In genomic region chr12:2624543-2625266, GRCh38 we compare ENCODE assay signal across 10 cellular contexts.
DNase-seq lines count a peak whose midpoint lies in the region; ATAC-seq and TF ChIP-seq lines count a peak whose summit lies in the region.
"Had no signal": no experiment of that assay in that cellular context is flagged by ENCODE, and none has a peak within 500 bp of the region (broad histone marks: within the 10 kb centered on the region; RNA-seq: fewer than 3 reads in every experiment).

No MANE protein-coding gene starts in this region.

- no peaks in the 10 kb centered on the region for H3K9me3 Mint-ChIP-seq in neural crest cell

- no peak overlapping the region for H3K27ac Mint-ChIP-seq in neural crest cell (ENCODE audit: unreplicated experiment)

- TF ChIP-seq CTCF in LNCAP (IDR thresholded peaks at IDR 0.05): peak; percentile 31; the same call in 1 of the 2 replicates
- peak; percentile 64 for TF ChIP-seq CTCF in brain microvascular endothelial cell (IDR thresholded peaks at IDR 0.05; ENCODE audit: low read depth, low read length, missing control alignments)
- peak; percentile 73 for TF ChIP-seq CTCF in neural crest cell (conservative IDR thresholded peaks at IDR 0.05)
- TF ChIP-seq CTCF in coronary artery (IDR thresholded peaks at IDR 0.05): no peak

- peaks cover 5% of the 10 kb centered on the region for H3K4me1 Mint-ChIP-seq in neural crest cell

- H3K36me3 Mint-ChIP-seq in neural crest cell (ENCODE audit: low read depth): no peaks in the 10 kb centered on the region

- H3K4me3 Mint-ChIP-seq in neural crest cell: no peak overlapping the region

- no peak overlapping the region for H3K27ac ChIP-seq in brain microvascular endothelial cell
- no peak overlapping the region for H3K27ac ChIP-seq in coronary artery
- H3K27ac ChIP-seq: thoracic aorta had no signal

- ATAC-seq in HG03378 (IDR thresholded peaks at IDR 0.05; ENCODE audit: unreplicated experiment): no peak

- H3K27me3 Mint-ChIP-seq in neural crest cell (ENCODE audit: low read depth): peaks cover 18% of the 10 kb centered on the region

- H3K36me3 ChIP-seq in brain microvascular endothelial cell (replicated peaks): no peaks in the 10 kb centered on the region

- in situ Hi-C loops in brain microvascular endothelial cell (cut with HindIII; ENCODE audit: low pct_ligation_motif_present, low sequenced_read_pairs): no loop called here

- H3K4me3 ChIP-seq in brain microvascular endothelial cell (ENCODE audit: low read depth, low read length) (no peak overlapping the region), coronary artery (no peak overlapping the region)
- H3K4me3 ChIP-seq: thoracic aorta had no signal

- H3K27me3 ChIP-seq in brain microvascular endothelial cell (replicated peaks): peaks cover 2% of the 10 kb centered on the region

- DNase-seq in NOMO-1 treated with DMSO at 0.1 percent for 48 hours (lab: John Stamatoyannopoulos, UW; ENCODE audit: unreplicated experiment): peak; percentile 9
- no peak for DNase-seq in NOMO-1 treated with dmso at 0.1 percent for 144 hours (lab: John Stamatoyannopoulos, UW; ENCODE audit: unreplicated experiment)
- no peak for DNase-seq in brain microvascular endothelial cell
- peak; percentile 20 for DNase-seq in neural crest cell (ENCODE audit: low read depth, low spot score)
- DNase-seq in globus pallidus (ENCODE audit: low spot score): no peak
- no peak for DNase-seq in coronary artery (ENCODE audit: low spot score)
- DNase-seq: activated gamma-delta T cell had no signal

Comparison
In these comparisons a context has a peak if more than half of its experiments do, and no peak if none do; other contexts are left out.
1. DNase-seq: peak in NOMO-1 treated with DMSO at 0.1 percent for 48 hours (single experiment) and neural crest cell (single experiment); none in NOMO-1 treated with dmso at 0.1 percent for 144 hours (single experiment), brain microvascular endothelial cell (single experiment), globus pallidus (single experiment) and coronary artery (single experiment).